In the genomic region with DNA sequence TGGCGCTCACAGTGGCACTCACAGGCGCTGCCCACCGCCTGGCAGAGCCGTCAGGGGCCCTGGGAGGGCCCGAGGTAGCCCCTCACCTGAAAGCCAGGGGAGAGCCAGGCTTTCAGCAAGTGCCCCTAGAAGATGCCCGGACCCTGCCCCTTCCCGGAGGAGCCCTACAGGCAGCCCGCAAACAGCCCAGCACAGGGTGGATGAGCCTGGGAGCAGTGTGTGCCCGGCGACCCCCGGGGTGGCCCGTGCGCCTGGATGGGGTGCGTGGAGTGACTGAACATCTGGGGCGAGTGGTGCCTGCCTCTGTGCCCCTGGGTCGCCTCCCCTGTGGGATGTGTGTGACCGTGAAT, we compare ENCODE assay signal across 12 cellular contexts. TPM values are rescaled to one million over a fixed set of nuclear protein-coding genes. Genes with fewer than 3 reads are reported as not detected.
DNase-seq lines count a peak whose midpoint lies in the region; ATAC-seq, FAIRE-seq and TF ChIP-seq lines count a peak whose summit lies in the region.
"Had no signal": no experiment of that assay in that cellular context is flagged by ENCODE, and none has a peak within 500 bp of the region (broad histone marks: within the 10 kb centered on the region; RNA-seq: fewer than 3 reads in every experiment).

No MANE protein-coding gene starts in this region.

- H3K36me3 ChIP-seq in H7 (replicated peaks; ENCODE audit: control insufficient read depth, insufficient read depth, low read length) (no peaks in the 10 kb centered on the region), K562 (ENCODE audit: control insufficient read depth, insufficient read depth, low read length) (no peaks in the 10 kb centered on the region)
- H3K36me3 ChIP-seq: transverse colon had no signal

- H3K27ac ChIP-seq in K562 (ENCODE audit: extremely low read depth, low read depth, low read length): no peak overlapping the region
- H3K27ac ChIP-seq: parathyroid adenoma, transverse colon had no signal

- no TSS peak for BruUV-seq in K562 (replicated peaks; lab: Mats Ljungman, UMichigan)

- in situ Hi-C loops in K562 (cut with MboI): no loop called here
- in situ Hi-C loops in GM13977 (cut with MboI; ENCODE audit: low pct_unique_long_range_greater_than_20kb, low sequenced_read_pairs, unreplicated experiment): no loop called here

- no peak overlapping the region for H3K4me2 ChIP-seq in K562 (ENCODE audit: insufficient read depth, low read length)

- peak overlapping the region; percentile 2; the same call in 1 of the 2 replicates for H3K4me3 ChIP-seq in H7 (ENCODE audit: insufficient read depth, low read depth, low read length)
- no peak overlapping the region for H3K4me3 ChIP-seq in K562
- H3K4me3 ChIP-seq: transverse colon had no signal

- ATAC-seq in K562: no peak

- H3K4me1 ChIP-seq in K562 (replicated peaks in 1 of 2; ENCODE audit: control insufficient read depth in 2 of 2, insufficient read depth in 2 of 2, low read length in 2 of 2): peaks cover 0 to 44% of the 10 kb centered on the region in 2 experiments; a peak in 2 of 5 replicates

- H3K27ac Mint-ChIP-seq in nephron progenitor cell: no peak overlapping the region
- H3K27ac Mint-ChIP-seq in activated CD4-positive, alpha-beta memory T cell treated with anti-CD3 and anti-CD28 coated beads, Interleukin-2, amount 10 ng/mL, durations not matched to agents 7 days and 5 days: no peak overlapping the region
- H3K27ac Mint-ChIP-seq: T-helper 1 cell treated with Interleukin-12 subunit alpha and Interleukin-12 subunit beta and Interleukin-4 antibody, amounts not matched to agents 30 μg/mL and 1 μg/mL, for 36 hours had no signal

- TF ChIP-seq POLR2A in K562 (conservative IDR thresholded peaks at IDR 0.05): no peak

- no peak overlapping the region for H2AFZ ChIP-seq in K562 (ENCODE audit: low read depth, low read length)
- H2AFZ ChIP-seq: parathyroid adenoma had no signal

- whole genome bisulfite sequencing in K562 (ENCODE audit: insufficient coverage, low coverage, missing lambda C conversion rate): 9% methylated on average over 17 of the region's 17 CpGs

- intact Hi-C loops in K562 (cut with micrococcal nuclease): no loop called here

- no peak for TF ChIP-seq RAD21 in K562 (CRISPR knock-in tag; conservative IDR thresholded peaks at IDR 0.05 in 1 of 2, IDR thresholded peaks at IDR 0.05 in 1 of 2)

- H4K20me1 ChIP-seq in K562 (replicated peaks; ENCODE audit: control insufficient read depth, insufficient read depth, low read length): peaks cover 22% of the 10 kb centered on the region

- H3K9me1 ChIP-seq in K562 (ENCODE audit: control insufficient read depth, insufficient read depth, low read length): no peaks in the 10 kb centered on the region

- CTCF ChIA-PET in K562 (lab: Yijun Ruan, JAX; ENCODE audit: low intra/inter-chr PET ratio): no interaction called here
- CTCF ChIA-PET in activated CD4-positive, alpha-beta memory T cell treated with anti-CD3 and anti-CD28 coated beads, Interleukin-2, amount 10 ng/mL, durations not matched to agents 7 days and 5 days (lab: Charles Lee): no interaction called here

- peak overlapping the region; percentile 75 for H3K4me3 Mint-ChIP-seq in nephron progenitor cell
- no peak overlapping the region for H3K4me3 Mint-ChIP-seq in activated CD4-positive, alpha-beta memory T cell treated with anti-CD3 and anti-CD28 coated beads, Interleukin-2, amount 10 ng/mL, durations not matched to agents 7 days and 5 days
- H3K4me3 Mint-ChIP-seq: T-helper 1 cell treated with Interleukin-12 subunit alpha and Interleukin-12 subunit beta and Interleukin-4 antibody, amounts not matched to agents 30 μg/mL and 1 μg/mL, for 36 hours had no signal

- no peak for TF ChIP-seq EP300 in K562 (IDR thresholded peaks at IDR 0.05; ENCODE audit: low read length)

- peaks cover 41% of the 10 kb centered on the region for H3K4me1 Mint-ChIP-seq in nephron progenitor cell
- H3K4me1 Mint-ChIP-seq in activated CD4-positive, alpha-beta memory T cell treated with anti-CD3 and anti-CD28 coated beads, Interleukin-2, amount 10 ng/mL, durations not matched to agents 7 days and 5 days: peaks cover 3% of the 10 kb centered on the region

- H3K27me3 ChIP-seq in H7 (ENCODE audit: control insufficient read depth, insufficient read depth, low read length) (peaks cover 74% of the 10 kb centered on the region), K562 (ENCODE audit: control insufficient read depth in 2 of 2, insufficient read depth in 2 of 2, low read length in 2 of 2) (peaks cover 26 to 53% of the 10 kb centered on the region in 2 experiments)

- peak; percentile 81 for DNase-seq in H7
- no peak for DNase-seq in K562 (ENCODE audit: extremely low read depth in 1 of 4, low spot score in 3 of 4)
- no peak for DNase-seq in nephron progenitor cell
- no peak for DNase-seq in activated CD4-positive, alpha-beta memory T cell treated with anti-CD3 and anti-CD28 coated beads, Interleukin-2, amount 10 ng/mL, durations not matched to agents 7 days and 5 days
- DNase-seq in GM13977 (ENCODE audit: low spot score): no peak
- no peak for DNase-seq in NOMO-1 (lab: John Stamatoyannopoulos, UW; ENCODE audit: unreplicated experiment in 2 of 2)
- DNase-seq: kidney, NCI-H1092 treated with DMSO at 0.1 percent for 48 hours, NCI-H774, transverse colon had no signal

- no peaks in the 10 kb centered on the region for H3K79me2 ChIP-seq in K562 (ENCODE audit: control insufficient read depth, insufficient read depth, low read length)
- H3K79me2 ChIP-seq: parathyroid adenoma had no signal

- H3K9me3 ChIP-seq in K562 (replicated peaks; ENCODE audit: control insufficient read depth, insufficient read depth, low read depth, low read length): no peaks in the 10 kb centered on the region
- H3K9me3 ChIP-seq: transverse colon had no signal

- TF ChIP-seq CTCF in K562 (IDR thresholded peaks at IDR 0.05 in 2 of 3, conservative IDR thresholded peaks at IDR 0.05 in 1 of 3; ENCODE audit: insufficient read depth in 2 of 3, low read depth in 1 of 3, low read length in 3 of 3): no peak
- no peak for TF ChIP-seq CTCF in nephron progenitor cell (IDR thresholded peaks at IDR 0.05)
- TF ChIP-seq CTCF in GM13977 (IDR thresholded peaks at IDR 0.05; ENCODE audit: extremely low read depth, insufficient read depth, missing control alignments): no peak

- H3K36me3 Mint-ChIP-seq in nephron progenitor cell (ENCODE audit: low read depth): no peaks in the 10 kb centered on the region
- H3K36me3 Mint-ChIP-seq in activated CD4-positive, alpha-beta memory T cell treated with anti-CD3 and anti-CD28 coated beads, Interleukin-2, amount 10 ng/mL, durations not matched to agents 7 days and 5 days (ENCODE audit: low read depth): no peaks in the 10 kb centered on the region

- POLR2A ChIA-PET in K562 (lab: Yijun Ruan, JAX): no interaction called here
- POLR2A ChIA-PET in activated CD4-positive, alpha-beta memory T cell treated with anti-CD3 and anti-CD28 coated beads, Interleukin-2, amount 10 ng/mL, durations not matched to agents 7 days and 5 days (lab: Charles Lee): no interaction called here

- H3K27me3 Mint-ChIP-seq in nephron progenitor cell (ENCODE audit: low read depth, poor library complexity): peaks cover 88% of the 10 kb centered on the region
- H3K27me3 Mint-ChIP-seq in activated CD4-positive, alpha-beta memory T cell treated with anti-CD3 and anti-CD28 coated beads, Interleukin-2, amount 10 ng/mL, durations not matched to agents 7 days and 5 days: peaks cover 65% of the 10 kb centered on the region

- no peaks in the 10 kb centered on the region for H3K9me3 Mint-ChIP-seq in nephron progenitor cell
- H3K9me3 Mint-ChIP-seq in activated CD4-positive, alpha-beta memory T cell treated with anti-CD3 and anti-CD28 coated beads, Interleukin-2, amount 10 ng/mL, durations not matched to agents 7 days and 5 days: no peaks in the 10 kb centered on the region
- H3K9me3 Mint-ChIP-seq: T-helper 1 cell treated with Interleukin-12 subunit alpha and Interleukin-12 subunit beta and Interleukin-4 antibody, amounts not matched to agents 30 μg/mL and 1 μg/mL, for 36 hours had no signal

- no peak for FAIRE-seq in K562 (lab: Jason Lieb, UNC)
- FAIRE-seq: kidney had no signal

- H3K9ac ChIP-seq in K562 (ENCODE audit: insufficient read depth in 1 of 2, low read depth in 2 of 2, low read length in 2 of 2): 0 out of 4 replicates have a peak overlapping the region, but pooled peaks of 1 of the 2 experiments have one; percentile 17
- H3K9ac ChIP-seq: parathyroid adenoma had no signal

RNA-seq across cellular contexts. Expression of a gene that starts 1.4 kb away (rescaled TPM):
- 47.4 and 52.8 TPM in 2 replicates for total RNA-seq in H7 (2014; rRNA removed; shearing (Covaris generic))
- total RNA-seq in K562 (2011; cell fraction: chromatin; rRNA removed; ENCODE audit: low replicate concordance): 2.2 TPM in 1 of 2 replicates, not detected in the other
- 0.79 and 2.8 TPM in 2 replicates for total RNA-seq in K562 (2011; cell fraction: nucleolus; rRNA removed)
- 1.1 and 1.8 TPM in 2 replicates for total RNA-seq in K562 (2011; cell fraction: nucleoplasm; rRNA removed)
- 2.9 and 5.2 TPM in 2 replicates for total RNA-seq in K562 (2014; rRNA removed)
- 0.98 and 1.1 TPM in 2 replicates for total RNA-seq in K562 (2014; rRNA removed; fragmentation: Illumina TruSeq; extraction: Trizol)
- 1.5 and 1.6 TPM in 2 replicates for total RNA-seq in K562 (2015; rRNA removed; fragmentation: Illumina TruSeq; extraction: Trizol)
- 3.3 and 5.6 TPM in 2 replicates for total RNA-seq in K562 (2021)
- 0.85 and 2.3 TPM in 2 replicates for polyA plus RNA-seq in K562 (2011; rRNA removed)
- 1.8 and 1.9 TPM in 2 replicates for polyA plus RNA-seq in K562 (2011; cell fraction: cytosol; rRNA removed)
- polyA plus RNA-seq in K562 (2011; cell fraction: nucleus; rRNA removed): 1.1 and 3.9 TPM in 2 replicates
- 3.7 and 4.7 TPM in 2 replicates for polyA plus RNA-seq in K562 (2012)
- polyA plus RNA-seq in K562 (2014; fragmentation: Illumina TruSeq; extraction: Trizol): 0.90 and 1.2 TPM in 2 replicates
- polyA plus RNA-seq in K562 (2014; fragmentation: Nextera tagmentation; extraction: Ambion mirVana): 1 to 10 TPM; 1.7 to 1.8 TPM
- 3.6 and 3.9 TPM in 2 replicates for polyA plus RNA-seq in K562 (2014; rRNA removed)
- polyA minus RNA-seq in K562 (2011; rRNA and poly(A)+ RNA removed): not detected in 2 replicates
- polyA minus RNA-seq in K562 (2011; cell fraction: cytosol; rRNA and poly(A)+ RNA removed): 4.5 TPM in 1 of 2 replicates, not detected in the other
- polyA minus RNA-seq in K562 (2011; cell fraction: nucleus; rRNA and poly(A)+ RNA removed): 0.22 TPM in 1 of 2 replicates, not detected in the other
- not detected for total RNA-seq in activated CD4-positive, alpha-beta memory T cell treated with anti-CD3 and anti-CD28 coated beads, Interleukin-2, amount 10 ng/mL, durations not matched to agents 7 days and 5 days

RNA-seq across cellular contexts. Expression of a gene that starts 7.5 kb away (rescaled TPM):
- 1.8 and 3.5 TPM in 2 replicates for total RNA-seq in H7 (2014; rRNA removed; shearing (Covaris generic))
- 0.23 TPM in 1 of 2 replicates, not detected in the other for total RNA-seq in K562 (2011; cell fraction: chromatin; rRNA removed; ENCODE audit: low replicate concordance)
- 0.33 TPM in 1 of 2 replicates, not detected in the other for total RNA-seq in K562 (2011; cell fraction: nucleolus; rRNA removed)
- 1.7 TPM in 1 of 2 replicates, not detected in the other for total RNA-seq in K562 (2011; cell fraction: nucleoplasm; rRNA removed)
- total RNA-seq in K562 (2014; rRNA removed) (not detected in 2 replicates), K562 (2014; rRNA removed; fragmentation: Illumina TruSeq; extraction: Trizol) (not detected in 2 replicates), K562 (2015; rRNA removed; fragmentation: Illumina TruSeq; extraction: Trizol) (not detected in 2 replicates), K562 (2021) (not detected in 2 replicates)
- polyA plus RNA-seq in K562 (2011; rRNA removed) (not detected in 2 replicates), K562 (2014; fragmentation: Illumina TruSeq; extraction: Trizol) (0.25 TPM in 1 of 2 replicates, not detected in the other), K562 (2014; fragmentation: Nextera tagmentation; extraction: Ambion mirVana) (not detected), K562 (2014; rRNA removed) (0.37 TPM in 1 of 2 replicates, not detected in the other)
- 0.18 TPM in 1 of 2 replicates, not detected in the other for polyA plus RNA-seq in K562 (2011; cell fraction: cytosol; rRNA removed)
- 0.47 and 1.00 TPM in 2 replicates for polyA plus RNA-seq in K562 (2011; cell fraction: nucleus; rRNA removed)
- polyA plus RNA-seq in K562 (2012): 0.10 and 0.48 TPM in 2 replicates
- polyA minus RNA-seq in K562 (2011; rRNA and poly(A)+ RNA removed): not detected in 2 replicates
- polyA minus RNA-seq in K562 (2011; cell fraction: cytosol; rRNA and poly(A)+ RNA removed): not detected in 2 replicates
- polyA minus RNA-seq in K562 (2011; cell fraction: nucleus; rRNA and poly(A)+ RNA removed): not detected in 2 replicates
- total RNA-seq in activated CD4-positive, alpha-beta memory T cell treated with anti-CD3 and anti-CD28 coated beads, Interleukin-2, amount 10 ng/mL, durations not matched to agents 7 days and 5 days: under 1 TPM in 1 of 2 experiments, not detected in 1; 0.13 TPM

RNA-seq across cellular contexts. Expression of a gene that starts 16.6 kb away (rescaled TPM):
- total RNA-seq in H7 (2014; rRNA removed; shearing (Covaris generic)): 117 TPM in 2 replicates
- 18.7 and 60.0 TPM in 2 replicates for total RNA-seq in K562 (2011; cell fraction: chromatin; rRNA removed; ENCODE audit: low replicate concordance)
- total RNA-seq in K562 (2011; cell fraction: nucleolus; rRNA removed): 56.3 and 62.2 TPM in 2 replicates
- 43.5 and 57.0 TPM in 2 replicates for total RNA-seq in K562 (2011; cell fraction: nucleoplasm; rRNA removed)
- total RNA-seq in K562 (2014; rRNA removed) (118 and 136 TPM in 2 replicates), K562 (2014; rRNA removed; fragmentation: Illumina TruSeq; extraction: Trizol) (4.8 and 7.2 TPM in 2 replicates), K562 (2015; rRNA removed; fragmentation: Illumina TruSeq; extraction: Trizol) (17.4 and 17.7 TPM in 2 replicates), K562 (2021) (78.5 and 87.0 TPM in 2 replicates)
- polyA plus RNA-seq in K562 (2011; rRNA removed) (13.8 and 19.2 TPM in 2 replicates), K562 (2014; fragmentation: Illumina TruSeq; extraction: Trizol) (5.7 and 8.4 TPM in 2 replicates), K562 (2014; fragmentation: Nextera tagmentation; extraction: Ambion mirVana) (1 to 10 TPM; 1.9 to 4.7 TPM), K562 (2014; rRNA removed) (102 and 115 TPM in 2 replicates)
- 34.7 and 78.2 TPM in 2 replicates for polyA plus RNA-seq in K562 (2011; cell fraction: cytosol; rRNA removed)
- 180 and 217 TPM in 2 replicates for polyA plus RNA-seq in K562 (2011; cell fraction: nucleus; rRNA removed)
- 58.6 and 65.4 TPM in 2 replicates for polyA plus RNA-seq in K562 (2012)
- 1.2 and 1.4 TPM in 2 replicates for polyA minus RNA-seq in K562 (2011; rRNA and poly(A)+ RNA removed)
- polyA minus RNA-seq in K562 (2011; cell fraction: cytosol; rRNA and poly(A)+ RNA removed): 11.4 and 17.5 TPM in 2 replicates
- polyA minus RNA-seq in K562 (2011; cell fraction: nucleus; rRNA and poly(A)+ RNA removed): 9.3 and 9.8 TPM in 2 replicates
- 10 to 100 TPM; 81.2 to 83.3 TPM for total RNA-seq in activated CD4-positive, alpha-beta memory T cell treated with anti-CD3 and anti-CD28 coated beads, Interleukin-2, amount 10 ng/mL, durations not matched to agents 7 days and 5 days

RNA-seq across cellular contexts. Expression of a gene that starts 31.7 kb away (rescaled TPM):
- total RNA-seq in H7 (2014; rRNA removed; shearing (Covaris generic)): 7.1 and 11.7 TPM in 2 replicates
- total RNA-seq in K562 (2011; cell fraction: chromatin; rRNA removed; ENCODE audit: low replicate concordance): 3.8 and 13.3 TPM in 2 replicates
- 8.0 and 10.7 TPM in 2 replicates for total RNA-seq in K562 (2011; cell fraction: nucleolus; rRNA removed)
- total RNA-seq in K562 (2011; cell fraction: nucleoplasm; rRNA removed): 5.5 and 6.2 TPM in 2 replicates
- 2.4 and 6.7 TPM in 2 replicates for total RNA-seq in K562 (2014; rRNA removed)
- 0.80 and 1.0 TPM in 2 replicates for total RNA-seq in K562 (2014; rRNA removed; fragmentation: Illumina TruSeq; extraction: Trizol)
- 1.3 and 1.8 TPM in 2 replicates for total RNA-seq in K562 (2015; rRNA removed; fragmentation: Illumina TruSeq; extraction: Trizol)
- 12.7 and 13.3 TPM in 2 replicates for total RNA-seq in K562 (2021)
- polyA plus RNA-seq in K562 (2011; rRNA removed): 1.4 and 2.2 TPM in 2 replicates
- polyA plus RNA-seq in K562 (2011; cell fraction: cytosol; rRNA removed): 2.5 and 3.6 TPM in 2 replicates
- 5.2 and 8.7 TPM in 2 replicates for polyA plus RNA-seq in K562 (2011; cell fraction: nucleus; rRNA removed)
- polyA plus RNA-seq in K562 (2012): 3.4 and 6.6 TPM in 2 replicates
- 1.9 and 3.1 TPM in 2 replicates for polyA plus RNA-seq in K562 (2014; fragmentation: Illumina TruSeq; extraction: Trizol)
- under 1 TPM; 0.13 to 0.17 TPM for polyA plus RNA-seq in K562 (2014; fragmentation: Nextera tagmentation; extraction: Ambion mirVana)
- 3.3 and 5.1 TPM in 2 replicates for polyA plus RNA-seq in K562 (2014; rRNA removed)
- 1.2 and 1.7 TPM in 2 replicates for polyA minus RNA-seq in K562 (2011; rRNA and poly(A)+ RNA removed)
- 8.2 and 19.0 TPM in 2 replicates for polyA minus RNA-seq in K562 (2011; cell fraction: cytosol; rRNA and poly(A)+ RNA removed)
- polyA minus RNA-seq in K562 (2011; cell fraction: nucleus; rRNA and poly(A)+ RNA removed): 2.2 and 4.8 TPM in 2 replicates
- 10 to 100 TPM; 10.8 to 11.0 TPM for total RNA-seq in activated CD4-positive, alpha-beta memory T cell treated with anti-CD3 and anti-CD28 coated beads, Interleukin-2, amount 10 ng/mL, durations not matched to agents 7 days and 5 days

RNA-seq across cellular contexts. Expression of a gene that starts 33.5 kb away (rescaled TPM):
- total RNA-seq in H7 (2014; rRNA removed; shearing (Covaris generic)): 1,268 and 1,295 TPM in 2 replicates
- total RNA-seq in K562 (2011; cell fraction: chromatin; rRNA removed; ENCODE audit: low replicate concordance): 157 and 351 TPM in 2 replicates
- total RNA-seq in K562 (2011; cell fraction: nucleolus; rRNA removed): 427 and 474 TPM in 2 replicates
- 616 and 1,019 TPM in 2 replicates for total RNA-seq in K562 (2011; cell fraction: nucleoplasm; rRNA removed)
- total RNA-seq in K562 (2014; rRNA removed) (1,110 and 1,524 TPM in 2 replicates), K562 (2014; rRNA removed; fragmentation: Illumina TruSeq; extraction: Trizol) (1,512 and 1,662 TPM in 2 replicates), K562 (2015; rRNA removed; fragmentation: Illumina TruSeq; extraction: Trizol) (1,433 and 1,470 TPM in 2 replicates), K562 (2021) (2,028 and 2,215 TPM in 2 replicates)
- polyA plus RNA-seq in K562 (2011; rRNA removed) (1,733 and 2,197 TPM in 2 replicates), K562 (2014; fragmentation: Illumina TruSeq; extraction: Trizol) (2,671 and 2,751 TPM in 2 replicates), K562 (2014; fragmentation: Nextera tagmentation; extraction: Ambion mirVana) (1,000 to 10,000 TPM; 2,213 to 2,563 TPM), K562 (2014; rRNA removed) (1,690 and 2,247 TPM in 2 replicates)
- 4,493 and 4,718 TPM in 2 replicates for polyA plus RNA-seq in K562 (2011; cell fraction: cytosol; rRNA removed)
- 1,163 and 1,235 TPM in 2 replicates for polyA plus RNA-seq in K562 (2011; cell fraction: nucleus; rRNA removed)
- 2,878 and 4,513 TPM in 2 replicates for polyA plus RNA-seq in K562 (2012)
- polyA minus RNA-seq in K562 (2011; rRNA and poly(A)+ RNA removed): 1,555 and 1,880 TPM in 2 replicates
- polyA minus RNA-seq in K562 (2011; cell fraction: cytosol; rRNA and poly(A)+ RNA removed): 757 and 815 TPM in 2 replicates
- polyA minus RNA-seq in K562 (2011; cell fraction: nucleus; rRNA and poly(A)+ RNA removed): 165 and 281 TPM in 2 replicates
- total RNA-seq in activated CD4-positive, alpha-beta memory T cell treated with anti-CD3 and anti-CD28 coated beads, Interleukin-2, amount 10 ng/mL, durations not matched to agents 7 days and 5 days: 1,000 to 10,000 TPM; 1,374 to 1,409 TPM
